8 cellular contexts compared by ENCODE assay signal in the genomic region with DNA sequence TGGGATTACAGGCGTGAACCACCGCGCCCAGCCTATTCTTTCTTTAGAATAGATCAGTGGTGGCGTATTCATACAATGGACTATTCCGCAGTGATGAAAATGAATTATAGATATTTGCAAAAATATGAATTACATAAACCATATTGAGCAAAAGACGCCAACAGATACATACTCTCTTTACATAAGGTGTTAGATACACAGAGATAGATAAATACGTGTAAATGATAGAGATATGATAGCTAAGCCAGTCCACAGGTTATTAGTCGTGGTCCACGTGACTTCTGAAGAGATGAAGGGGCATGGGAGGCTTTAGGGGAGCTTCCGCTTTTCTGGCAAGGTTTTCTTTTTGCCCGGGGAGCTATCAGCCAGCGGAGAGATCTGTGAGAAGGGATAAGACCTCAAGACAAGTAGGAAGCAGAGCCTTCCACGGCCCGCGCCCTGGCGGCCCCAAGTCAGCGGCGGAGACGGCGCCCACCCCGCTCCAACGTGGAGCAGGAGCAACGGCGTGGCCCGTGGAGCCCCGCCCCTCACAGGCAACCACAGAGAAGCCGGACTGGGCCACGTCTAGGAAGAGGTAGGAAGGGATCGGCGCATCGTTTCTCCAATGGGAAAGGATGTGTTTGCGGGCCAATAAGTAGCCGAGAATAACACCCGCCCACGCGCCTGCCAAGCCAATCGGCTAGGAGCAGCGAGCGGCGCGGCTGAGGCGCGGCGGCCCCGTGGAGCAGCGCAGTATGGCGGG. TPM values are rescaled to one million over a fixed set of nuclear protein-coding genes. Genes with fewer than 3 reads are reported as not detected.
DNase-seq lines count a peak whose midpoint lies in the region; ATAC-seq and TF ChIP-seq lines count a peak whose summit lies in the region.

TSS of gene MSTO1 (plus strand) at position 704 of the 742 bp plus-strand sequence. CDS start at position 735, 31 bp downstream.

- peak; percentile 89 for TF ChIP-seq POLR2A in GM19193 (IDR thresholded peaks at IDR 0.05; ENCODE audit: extremely low read depth, insufficient read depth, insufficient read length)

- no peaks in the 10 kb centered on the region for H3K27me3 ChIP-seq in kidney epithelial cell (ENCODE audit: control insufficient read depth, insufficient read depth, low read length)

- ATAC-seq in HG03439 (IDR thresholded peaks at IDR 0.05; ENCODE audit: unreplicated experiment), result peak; percentile 89

- peaks cover 5% of the 10 kb centered on the region for H3K4me1 Mint-ChIP-seq in chondrocyte (ENCODE audit: low read depth)

- peaks cover 11% of the 10 kb centered on the region for H3K36me3 Mint-ChIP-seq in chondrocyte (ENCODE audit: low read depth)

- H3K27ac Mint-ChIP-seq in chondrocyte (ENCODE audit: unreplicated experiment), result peak within 1 kb of the TSS; percentile 74

- no peaks in the 10 kb centered on the region for H3K9me3 Mint-ChIP-seq in chondrocyte (ENCODE audit: low read depth)

- H3K27me3 Mint-ChIP-seq in chondrocyte (ENCODE audit: low read depth), result no peaks in the 10 kb centered on the region

- DNase-seq in AML-193 (lab: John Stamatoyannopoulos, UW) (peak; percentile 92), NCI-H510A treated with DMSO at 0.1 percent for 48 hours (lab: John Stamatoyannopoulos, UW) (peak; percentile 89), chondrocyte (ENCODE audit: low spot score) (peak; percentile 99), kidney epithelial cell (ENCODE audit: low read depth) (peak; percentile 95)
- DNase-seq in activated CD4-positive, alpha-beta T cell treated with anti-CD3 and anti-CD28 coated beads for 24 hours (ENCODE audit: low read depth in 2 of 2), result peak; percentile 98 to 99
- peak; percentile 99 to 100 for DNase-seq in stimulated activated CD4-positive, alpha-beta T cell treated with anti-CD3 and anti-CD28 coated beads, Interleukin-15, amount 100 ng/mL, for 48 hours (ENCODE audit: low read depth in 2 of 2)

- H3K4me3 Mint-ChIP-seq in chondrocyte (ENCODE audit: unreplicated experiment), result peak within 1 kb of the TSS; percentile 85

- H3K4me3 ChIP-seq in kidney epithelial cell (ENCODE audit: low read depth, low read length), result peak within 1 kb of the TSS; percentile 52

- TF ChIP-seq CTCF in chondrocyte (IDR thresholded peaks at IDR 0.05) (no peak), kidney epithelial cell (IDR thresholded peaks at IDR 0.05; ENCODE audit: insufficient read depth, low read length, poor library complexity, severe bottlenecking) (no peak)

- H3K36me3 ChIP-seq in kidney epithelial cell (ENCODE audit: control insufficient read depth, insufficient read depth, low read length), result no peaks in the 10 kb centered on the region

RNA-seq across cellular contexts. Expression of gene MSTO1, which starts in this region (rescaled TPM):
- total RNA-seq in chondrocyte, result 40.4 to 71.7 TPM (median 42.6 TPM) in 3 replicates
- 12.3 and 21.0 TPM in 2 replicates for total RNA-seq in kidney epithelial cell

Comparison
In these comparisons a context has a peak if more than half of its experiments do, and no peak if none do; other contexts are left out.
1. Peak in every context shown above with its lines: DNase-seq, ATAC-seq and H3K4me3 ChIP-seq.